ENCODE assay signal across 26 cellular contexts in the genomic region with DNA sequence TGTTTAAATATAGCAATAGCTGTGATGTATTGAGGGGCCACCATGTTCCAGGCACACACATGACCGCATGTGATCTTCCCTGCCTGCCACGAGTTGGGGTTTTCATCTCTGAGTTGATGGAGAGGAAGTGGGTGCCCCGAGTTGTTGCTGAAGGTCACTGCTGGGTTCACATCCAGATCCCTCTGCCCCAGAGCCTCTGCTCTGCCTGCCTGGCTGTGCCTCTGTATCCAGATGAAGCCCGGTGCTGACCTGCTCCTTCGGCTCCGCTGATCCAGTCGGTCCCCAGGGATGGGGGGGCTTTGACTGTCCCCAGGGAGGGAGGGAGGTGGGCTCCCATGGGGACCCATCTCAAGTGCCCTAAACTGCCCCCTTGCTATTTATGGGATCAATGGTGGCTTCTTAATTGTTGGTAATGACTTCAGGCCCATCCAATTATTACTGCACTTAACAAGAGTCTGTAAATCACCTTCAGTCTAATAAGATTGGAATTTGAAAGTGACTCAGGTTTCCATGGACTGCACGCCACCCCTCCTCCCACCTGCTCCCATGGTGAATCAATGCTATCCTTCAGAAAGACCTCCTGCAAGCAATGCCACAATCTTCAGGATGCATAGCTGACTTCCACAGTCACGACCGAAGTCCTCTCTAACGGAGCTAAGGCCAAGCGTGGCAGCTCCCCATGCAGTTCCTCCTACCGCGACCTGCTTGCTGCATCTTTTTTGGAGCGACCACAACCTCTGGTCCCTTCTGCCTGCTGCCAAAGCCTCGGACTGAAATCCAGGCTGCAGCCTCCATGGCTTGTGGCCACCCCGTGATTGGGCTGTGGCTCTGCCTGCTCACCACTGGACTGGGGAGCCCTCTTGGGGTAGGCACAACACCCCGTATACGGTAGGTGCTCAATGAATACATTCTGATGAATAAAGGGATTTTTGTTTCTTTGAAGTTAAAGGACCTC.
DNase-seq lines count a peak whose midpoint lies in the region; ATAC-seq and TF ChIP-seq lines count a peak whose summit lies in the region.
"Had no signal": no experiment of that assay in that cellular context is flagged by ENCODE, and none has a peak within 500 bp of the region (broad histone marks: within the 10 kb centered on the region; RNA-seq: fewer than 3 reads in every experiment).

No MANE protein-coding gene starts in this region.

- peaks cover 4 to 10% (median 5%) of the 10 kb centered on the region in 3 donors for H3K27me3 Mint-ChIP-seq in CD14-positive monocyte (ENCODE audit: low read depth in 3 of 3)
- peaks cover 50% of the 10 kb centered on the region for H3K27me3 Mint-ChIP-seq in chondrocyte (ENCODE audit: low read depth)

- H3K4me3 Mint-ChIP-seq in CD14-positive monocyte (no peak overlapping the region), chondrocyte (ENCODE audit: unreplicated experiment) (no peak overlapping the region)
- H3K4me3 Mint-ChIP-seq: activated naive CD4-positive, alpha-beta T cell treated with anti-CD3 and anti-CD28 coated beads for 36 hours; activated T-cell treated with anti-CD3 and anti-CD28 coated beads, Interleukin-2, amount 50 U/mL, for 4 hours; GM23338; type B pancreatic cell had no signal

- TF ChIP-seq CTCF in CD14-positive monocyte (IDR thresholded peaks at IDR 0.05) (no peak), IMR-90 (conservative IDR thresholded peaks at IDR 0.05; ENCODE audit: low read depth, low read length) (no peak), chondrocyte (IDR thresholded peaks at IDR 0.05) (no peak), osteoblast (IDR thresholded peaks at IDR 0.05; ENCODE audit: extremely low read depth, low read depth, low read length) (no peak), heart right ventricle (IDR thresholded peaks at IDR 0.05) (no peak)

- H3K9ac ChIP-seq in IMR-90 (ENCODE audit: low read depth, low read length): no peak overlapping the region

- H2BK5ac ChIP-seq in IMR-90 (ENCODE audit: low read depth, low read length, poor library complexity, severe bottlenecking): no peak overlapping the region

- BruUV-seq in IMR-90 (replicated peaks; lab: Mats Ljungman, UMichigan): no TSS peak

- no peak overlapping the region for H3K4ac ChIP-seq in IMR-90 (ENCODE audit: low read depth, low read length)

- H3K9me3 ChIP-seq in IMR-90 (ENCODE audit: control insufficient read depth, insufficient read depth, low read length) (no peaks in the 10 kb centered on the region), osteoblast (ENCODE audit: low read depth, low read length) (no peaks in the 10 kb centered on the region), heart right ventricle (peaks cover 0 to 12% (median 0%) of the 10 kb centered on the region in 11 donors)

- no peak overlapping the region for H2AK5ac ChIP-seq in IMR-90 (ENCODE audit: low read depth, low read length)

- H2AFZ ChIP-seq in IMR-90 (replicated peaks; ENCODE audit: low read length, poor library complexity) (no peak overlapping the region), osteoblast (ENCODE audit: low read length) (no peak overlapping the region)
- H2AFZ ChIP-seq: GM23338 had no signal

- H4K91ac ChIP-seq in IMR-90 (ENCODE audit: insufficient read depth, low read depth, low read length): no peak overlapping the region

- H4K8ac ChIP-seq in IMR-90 (ENCODE audit: low read depth in 2 of 2, low read length in 2 of 2): no peak overlapping the region

- intact Hi-C loops in CD14-positive monocyte (cut with micrococcal nuclease): no loop called here
- intact Hi-C loops in IMR-90 (cut with micrococcal nuclease): no loop called here
- intact Hi-C loops in heart right ventricle (cut with DNase I): no loop called here
- intact Hi-C loops in left cardiac atrium (cut with DNase I): no loop called here

- H3K4me1 ChIP-seq in IMR-90 (ENCODE audit: control insufficient read depth, insufficient read depth, low read length) (no peaks in the 10 kb centered on the region), osteoblast (ENCODE audit: insufficient read depth, low read length) (no peaks in the 10 kb centered on the region), heart right ventricle (no peaks in the 10 kb centered on the region)
- H3K4me1 ChIP-seq: breast epithelium had no signal

- no peaks in the 10 kb centered on the region for H3K79me1 ChIP-seq in IMR-90 (ENCODE audit: low read depth in 1 of 2, low read length in 2 of 2)

- H3K23ac ChIP-seq in IMR-90 (ENCODE audit: low read depth, low read length): no peak overlapping the region

- H3K36me3 ChIP-seq in IMR-90 (ENCODE audit: control insufficient read depth, insufficient read depth, low read length) (no peaks in the 10 kb centered on the region), osteoblast (ENCODE audit: insufficient read depth, low read length) (no peaks in the 10 kb centered on the region), heart right ventricle (no peaks in the 10 kb centered on the region)
- H3K36me3 ChIP-seq: breast epithelium had no signal

- TF ChIP-seq POLR2A in IMR-90 (IDR thresholded peaks at IDR 0.05; ENCODE audit: low read depth, low read length): no peak

- dilution Hi-C loops in IMR-90 (cut with HindIII; ENCODE audit: low sequenced_read_pairs, unreplicated experiment): no loop called here

- H3K27ac Mint-ChIP-seq in CD14-positive monocyte (no peak overlapping the region), chondrocyte (ENCODE audit: unreplicated experiment) (no peak overlapping the region)
- H3K27ac Mint-ChIP-seq: activated naive CD4-positive, alpha-beta T cell treated with anti-CD3 and anti-CD28 coated beads for 36 hours; GM23338; type B pancreatic cell had no signal

- H3K27me3 ChIP-seq in IMR-90 (ENCODE audit: control insufficient read depth, insufficient read depth, low read length): no peaks in the 10 kb centered on the region
- no peaks in the 10 kb centered on the region for H3K27me3 ChIP-seq in osteoblast (ENCODE audit: insufficient read depth, low read length)
- H3K27me3 ChIP-seq in heart right ventricle: peaks cover 0 to 59% (median 35%) of the 10 kb centered on the region in 7 donors

- no peaks in the 10 kb centered on the region for H3K79me2 ChIP-seq in osteoblast (ENCODE audit: insufficient read depth, low read length)

- in situ Hi-C loops in IMR-90 (cut with MboI; ENCODE audit: low sequenced_read_pairs): no loop called here

- H3K56ac ChIP-seq in IMR-90 (ENCODE audit: extremely low read depth, insufficient read depth, low read length): no peak overlapping the region

- no peaks in the 10 kb centered on the region for H3K36me3 Mint-ChIP-seq in CD14-positive monocyte
- H3K36me3 Mint-ChIP-seq in chondrocyte (ENCODE audit: low read depth): no peaks in the 10 kb centered on the region
- H3K36me3 Mint-ChIP-seq: type B pancreatic cell had no signal

- 77% methylated on average over 7 of the region's 19 CpGs; no CpG with 5 or more reads in 1 of the 2 experiments for WGBS in IMR-90 (ENCODE audit: extremely low coverage in 2 of 2, insufficient read length in 1 of 2), 2 experiments
- WGBS in heart right ventricle, 2 donors: 80 to 83% methylated on average over 19 of the region's 19 CpGs

- H2BK120ac ChIP-seq in IMR-90 (ENCODE audit: low read depth, low read length): no peak overlapping the region

- CTCF ChIA-PET in IMR-90 (lab: Yijun Ruan, JAX): no interaction called here

- TF ChIP-seq RAD21 in IMR-90 (IDR thresholded peaks at IDR 0.05; ENCODE audit: low read length): no peak

- H3K4me1 Mint-ChIP-seq in CD14-positive monocyte: no peaks in the 10 kb centered on the region
- no peaks in the 10 kb centered on the region for H3K4me1 Mint-ChIP-seq in chondrocyte (ENCODE audit: low read depth)

- ATAC-seq in IMR-90 (ENCODE audit: low read depth) (no peak), heart right ventricle (no peak), left cardiac atrium (no peak)
- ATAC-seq: activated T-cell treated with anti-CD3 and anti-CD28 coated beads, Interleukin-2, amount 50 U/mL, for 4 hours; SK-N-SH treated with all-trans-retinoic acid at 6 μM for 48 hours had no signal

- H3K9me1 ChIP-seq in IMR-90 (ENCODE audit: insufficient read depth, low read length): no peaks in the 10 kb centered on the region

- H2BK15ac ChIP-seq in IMR-90 (ENCODE audit: low read depth, low read length): no peak overlapping the region

- POLR2A ChIA-PET in IMR-90 (lab: Charles Lee; ENCODE audit: unreplicated experiment): no interaction called here

- H3K14ac ChIP-seq in IMR-90 (replicated peaks; ENCODE audit: low read depth, low read length): no peak overlapping the region

- H4K5ac ChIP-seq in IMR-90 (ENCODE audit: low read depth, low read length): no peak overlapping the region

- H3K9me3 Mint-ChIP-seq in CD14-positive monocyte (no peaks in the 10 kb centered on the region), chondrocyte (ENCODE audit: low read depth) (no peaks in the 10 kb centered on the region)
- H3K9me3 Mint-ChIP-seq: activated naive CD4-positive, alpha-beta T cell treated with anti-CD3 and anti-CD28 coated beads for 36 hours; GM23338; type B pancreatic cell had no signal

- no peak overlapping the region for H2AK9ac ChIP-seq in IMR-90 (replicated peaks; ENCODE audit: low read depth, low read length, poor library complexity)

- H2BK20ac ChIP-seq in IMR-90 (ENCODE audit: low read depth, low read length): no peak overlapping the region

- H4K20me1 ChIP-seq in IMR-90 (ENCODE audit: insufficient read depth, low read length) (no peaks in the 10 kb centered on the region), osteoblast (ENCODE audit: insufficient read depth, low read length) (no peaks in the 10 kb centered on the region)

- H3K27ac ChIP-seq in IMR-90 (ENCODE audit: insufficient read depth, low read length) (no peak overlapping the region), osteoblast (ENCODE audit: low read depth, low read length) (no peak overlapping the region), heart right ventricle (no peak overlapping the region)
- H3K27ac ChIP-seq: breast epithelium, VCaP had no signal

- DNase-seq in CD14-positive monocyte (ENCODE audit: low spot score) (peak; percentile 36), IMR-90 (peak; percentile 5), chondrocyte (ENCODE audit: low spot score) (peak; percentile 61), osteoblast (ENCODE audit: insufficient read length, low spot score, missing footprints) (peak; percentile 34), heart right ventricle (no peak), left cardiac atrium (no peak), cerebellar nuclear complex (lab: John Stamatoyannopoulos, UW) (no peak), SIG-M5 (lab: John Stamatoyannopoulos, UW) (no peak)
- DNase-seq: activated CD4-positive, alpha-beta T cell treated with anti-CD3 and anti-CD28 coated beads for 48 hours; activated naive CD4-positive, alpha-beta T cell treated with anti-CD3 and anti-CD28 coated beads for 36 hours; activated T-cell treated with anti-CD3 and anti-CD28 coated beads, Interleukin-2, amount 50 U/mL, for 4 hours; cortex of kidney; islet precursor cell; Kasumi-1; NCI-H1048; NCI-H1694 treated with DMSO at 0.1 percent for 48 hours; NCI-H2171 treated with DMSO at 0.1 percent for 48 hours; NCI-H524 treated with DMSO at 0.1 percent for 48 hours; RPMI8226; small intestine; stimulated activated CD4-positive, alpha-beta T cell treated with anti-CD3 and anti-CD28 coated beads, Interleukin-2, amount 100 ng/mL, for 24 hours had no signal

- H3K18ac ChIP-seq in IMR-90 (ENCODE audit: low read depth, low read length): no peak overlapping the region

- H3K4me2 ChIP-seq in IMR-90 (ENCODE audit: low read depth, low read length) (no peak overlapping the region), osteoblast (ENCODE audit: insufficient read depth, low read length) (no peak overlapping the region)

- no peak overlapping the region for H3K4me3 ChIP-seq in IMR-90 (ENCODE audit: insufficient read depth, low read depth, low read length)
- no peak overlapping the region for H3K4me3 ChIP-seq in osteoblast (ENCODE audit: insufficient read depth, low read length)
- H3K4me3 ChIP-seq in heart right ventricle: no peak overlapping the region
- H3K4me3 ChIP-seq: breast epithelium, GM23338 had no signal

Comparison
In these comparisons a context has a peak if more than half of its experiments do, and no peak if none do; other contexts are left out.
1. DNase-seq: peak in CD14-positive monocyte (single experiment), IMR-90 (single experiment), chondrocyte (single experiment) and osteoblast (single experiment); none in heart right ventricle (0 of 2), left cardiac atrium (single experiment), cerebellar nuclear complex (0 of 2) and SIG-M5 (single experiment).